ENCODE assay signal across 37 cellular contexts in genomic region chr20:14522595-14522994, GRCh38.
"Had no signal": no experiment of that assay in that cellular context is flagged by ENCODE, and none has a peak within 500 bp of the region (broad histone marks: within the 10 kb centered on the region; RNA-seq: fewer than 3 reads in every experiment).

No MANE protein-coding gene starts in this region.

- H3K36me3 ChIP-seq: cardiac muscle cell, Peyer's patch had no signal

- H3K9me3 ChIP-seq: Peyer's patch had no signal

- H3K27ac ChIP-seq: cardiac muscle cell, KMS-11, Peyer's patch, VCaP had no signal

- H3K4me1 Mint-ChIP-seq: activated B cell treated with CpG ODN at 0.5 μM for 24 hours; activated CD8-positive, alpha-beta memory T cell treated with anti-CD3 and anti-CD28 coated beads, Interleukin-2, amount 10 ng/mL, durations not matched to agents 7 days and 5 days; activated naive CD4-positive, alpha-beta T cell treated with anti-CD3 and anti-CD28 coated beads, Interleukin-2, amount 10 ng/mL, durations not matched to agents 7 days and 5 days; activated naive CD8-positive, alpha-beta T cell treated with anti-CD3 and anti-CD28 coated beads, Interleukin-2, amount 50 U/mL, for 24 hours had no signal

- DNase-seq: activated B cell treated with CpG ODN at 0.5 μM for 24 hours; activated CD4-positive, alpha-beta memory T cell treated with anti-CD3 and anti-CD28 coated beads for 36 hours; activated CD4-positive, alpha-beta T cell treated with anti-CD3 and anti-CD28 coated beads for 4 hours; activated CD4-positive, alpha-beta T cell treated with anti-CD3 and anti-CD28 coated beads, Interleukin-2, amount 50 U/mL, for 1 hour; activated CD4-positive, CD25-positive, alpha-beta regulatory T cell treated with anti-CD3 and anti-CD28 coated beads, Interleukin-2, amount 50 U/mL, for 72 hours; activated CD8-positive, alpha-beta memory T cell treated with anti-CD3 and anti-CD28 coated beads for 24 hours; activated CD8-positive, alpha-beta memory T cell treated with anti-CD3 and anti-CD28 coated beads, Interleukin-2, amount 10 ng/mL, durations not matched to agents 7 days and 5 days; activated CD8-positive, alpha-beta memory T cell treated with anti-CD3 and anti-CD28 coated beads, Interleukin-2, amount 50 U/mL, for 48 hours; activated effector memory CD4-positive, alpha-beta T cell treated with Interleukin-2 at 50 U/mL for 16 hours; activated naive CD4-positive, alpha-beta T cell treated with anti-CD3 and anti-CD28 coated beads, Interleukin-2, amount 10 ng/mL, durations not matched to agents 7 days and 5 days; activated naive CD8-positive, alpha-beta T cell treated with anti-CD3 and anti-CD28 coated beads, Interleukin-2, amount 50 U/mL, for 24 hours; activated T-cell treated with anti-CD3 and anti-CD28 coated beads, Interleukin-2, amount 50 U/mL, for 48 hours; anterior cingulate cortex; NCI-H1092 treated with DMSO at 0.1 percent for 48 hours; NCI-H1417; NCI-H146; NCI-H187; NCI-H2029 treated with DMSO at 0.1 percent for 48 hours; NCI-H2107; NCI-H2171; NCI-H510A; NCI-H526; NCI-H748 treated with DMSO at 0.1 percent for 48 hours; NK-92 treated with Interleukin-12 subunit alpha and Interleukin-12 subunit beta, amount 100 ng/mL, for 24 hours; Peyer's patch; Right ventricle myocardium superior; RPMI8226; SW 1271; T-helper 1 cell; T-helper 2 cell; T-helper 9 cell had no signal

- H3K27me3 ChIP-seq: cardiac muscle cell, Peyer's patch had no signal

- H3K4me1 ChIP-seq: Peyer's patch had no signal

- H3K4me3 ChIP-seq: cardiac muscle cell, Peyer's patch had no signal

- H3K27me3 Mint-ChIP-seq: activated B cell treated with CpG ODN at 0.5 μM for 24 hours; activated CD4-positive, alpha-beta memory T cell treated with anti-CD3 and anti-CD28 coated beads for 36 hours; activated CD8-positive, alpha-beta memory T cell treated with anti-CD3 and anti-CD28 coated beads, Interleukin-2, amount 10 ng/mL, durations not matched to agents 7 days and 5 days; activated naive CD4-positive, alpha-beta T cell treated with anti-CD3 and anti-CD28 coated beads, Interleukin-2, amount 10 ng/mL, durations not matched to agents 7 days and 5 days; activated naive CD8-positive, alpha-beta T cell; activated naive CD8-positive, alpha-beta T cell treated with anti-CD3 and anti-CD28 coated beads, Interleukin-2, amount 50 U/mL, for 24 hours had no signal

- ATAC-seq: activated CD8-positive, alpha-beta memory T cell treated with anti-CD3 and anti-CD28 coated beads, Interleukin-2, amount 10 ng/mL, durations not matched to agents 7 days and 5 days; activated naive CD8-positive, alpha-beta T cell treated with anti-CD3 and anti-CD28 coated beads, Interleukin-2, amount 50 U/mL, for 24 hours; PC-3 had no signal

- H3K4me3 Mint-ChIP-seq: activated B cell treated with CpG ODN at 0.5 μM for 24 hours; activated CD4-positive, alpha-beta memory T cell treated with anti-CD3 and anti-CD28 coated beads for 36 hours; activated CD8-positive, alpha-beta memory T cell treated with anti-CD3 and anti-CD28 coated beads, Interleukin-2, amount 10 ng/mL, durations not matched to agents 7 days and 5 days; activated naive CD4-positive, alpha-beta T cell treated with anti-CD3 and anti-CD28 coated beads, Interleukin-2, amount 10 ng/mL, durations not matched to agents 7 days and 5 days; activated naive CD8-positive, alpha-beta T cell; activated naive CD8-positive, alpha-beta T cell treated with anti-CD3 and anti-CD28 coated beads, Interleukin-2, amount 50 U/mL, for 24 hours; brain had no signal

- H3K27ac Mint-ChIP-seq: activated B cell treated with CpG ODN at 0.5 μM for 24 hours; activated CD4-positive, alpha-beta memory T cell treated with anti-CD3 and anti-CD28 coated beads for 36 hours; activated CD8-positive, alpha-beta memory T cell treated with anti-CD3 and anti-CD28 coated beads, Interleukin-2, amount 10 ng/mL, durations not matched to agents 7 days and 5 days; activated naive CD4-positive, alpha-beta T cell treated with anti-CD3 and anti-CD28 coated beads, Interleukin-2, amount 10 ng/mL, durations not matched to agents 7 days and 5 days; activated naive CD8-positive, alpha-beta T cell; activated naive CD8-positive, alpha-beta T cell treated with anti-CD3 and anti-CD28 coated beads, Interleukin-2, amount 50 U/mL, for 24 hours; brain had no signal

- H3K36me3 Mint-ChIP-seq: activated CD4-positive, alpha-beta memory T cell treated with anti-CD3 and anti-CD28 coated beads for 36 hours; activated CD8-positive, alpha-beta memory T cell treated with anti-CD3 and anti-CD28 coated beads, Interleukin-2, amount 10 ng/mL, durations not matched to agents 7 days and 5 days; activated naive CD4-positive, alpha-beta T cell treated with anti-CD3 and anti-CD28 coated beads, Interleukin-2, amount 10 ng/mL, durations not matched to agents 7 days and 5 days; activated naive CD8-positive, alpha-beta T cell; brain had no signal
